Comparison of ENCODE assay signal across 7 cellular contexts in the genomic region with DNA sequence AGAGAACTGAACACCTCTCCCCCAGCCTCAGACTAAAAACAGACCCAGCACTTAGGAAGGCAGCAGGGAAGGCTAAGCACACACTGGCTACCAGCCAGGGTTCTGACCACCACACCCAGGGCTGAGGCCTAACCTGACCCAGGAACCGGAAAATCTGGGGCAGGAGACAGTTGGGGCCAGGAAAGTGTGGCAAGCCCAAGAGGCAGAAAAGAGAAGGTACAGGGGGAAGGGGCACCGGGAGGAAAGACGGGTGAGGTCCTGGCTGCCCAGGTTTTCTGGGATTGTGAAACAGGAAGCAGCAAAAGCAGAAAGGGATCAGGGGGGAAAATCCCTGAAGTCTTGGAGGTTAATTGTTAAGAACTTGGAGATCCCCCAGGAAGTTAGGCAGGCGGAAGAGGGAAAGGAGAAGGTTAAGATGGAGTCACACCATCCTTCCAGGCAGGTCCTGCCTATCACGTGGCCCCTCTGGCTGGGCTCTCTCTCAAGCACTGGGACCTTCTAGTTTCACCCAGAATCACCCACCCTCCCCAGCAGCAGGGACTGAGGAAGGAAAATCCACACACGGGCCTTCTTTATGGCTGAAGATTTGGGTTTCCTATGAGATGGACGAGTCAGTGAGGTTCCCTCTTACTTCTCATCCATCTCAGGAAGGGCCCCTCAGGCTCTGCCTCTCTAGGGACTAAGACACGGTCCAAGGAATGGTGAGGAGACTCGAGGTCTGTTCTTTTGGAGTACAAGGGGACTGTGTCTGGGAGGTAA. TPM values are rescaled to one million over a fixed set of nuclear protein-coding genes. Genes with fewer than 3 reads are reported as not detected.
DNase-seq lines count a peak whose midpoint lies in the region; ATAC-seq, FAIRE-seq and TF ChIP-seq lines count a peak whose summit lies in the region.

No MANE protein-coding gene starts in this region.

- H3K27ac ChIP-seq in breast epithelium (peak overlapping the region; percentile 100), left lung (peak overlapping the region; percentile 98), temporal lobe (ENCODE audit: low read depth, low read length) (peak overlapping the region; percentile 98)

- no peaks in the 10 kb centered on the region for H3K27me3 ChIP-seq in breast epithelium
- no peaks in the 10 kb centered on the region for H3K27me3 ChIP-seq in left lung

- H3K4me1 ChIP-seq in breast epithelium (peaks cover 8 to 38% of the 10 kb centered on the region in 2 donors), left lung (peaks cover 44 to 77% of the 10 kb centered on the region in 2 donors)

- ATAC-seq in left lung: peak; percentile 0

- in situ Hi-C loops in GM18951 (cut with MboI; ENCODE audit: low sequenced_read_pairs, unreplicated experiment): no loop called here

- H3K36me3 ChIP-seq in breast epithelium (no peaks in the 10 kb centered on the region), left lung (peaks cover 0 to 17% of the 10 kb centered on the region in 2 donors)

- intact Hi-C loops in breast epithelium (cut with DNase I; ENCODE audit: low total_unique reads) (no loop called here), left lung (cut with DNase I) (no loop called here)

- no peak for FAIRE-seq in HTR-8/SVneo (lab: Jason Lieb, UNC)

- DNase-seq in NOMO-1 treated with dmso at 0.1 percent for 144 hours (lab: John Stamatoyannopoulos, UW; ENCODE audit: unreplicated experiment) (peak; percentile 41), breast epithelium (ENCODE audit: low spot score in 2 of 2) (peak in 1 of 2 donors; percentile 48), left lung (peak in 1 of 2 donors; percentile 78), HTR-8/SVneo (ENCODE audit: insufficient read length, low spot score) (no peak)
- no peak for DNase-seq in stimulated activated CD4-positive, alpha-beta T cell treated with anti-CD3 and anti-CD28 coated beads, Interleukin-4, amount 100 ng/mL, for 4 hours

- TF ChIP-seq CTCF in breast epithelium (IDR thresholded peaks at IDR 0.05) (peak in 2 of 3 donors; percentile 26 to 32), left lung (IDR thresholded peaks at IDR 0.05) (no peak)

- TF ChIP-seq POLR2A in GM18951 (IDR thresholded peaks at IDR 0.05; ENCODE audit: extremely low read depth, insufficient read depth, insufficient read length): peak; percentile 60
- TF ChIP-seq POLR2A in breast epithelium (IDR thresholded peaks at IDR 0.05): peak; percentile 40

- H3K4me3 ChIP-seq in breast epithelium (peak overlapping the region; percentile 87 to 98 (median 95)), left lung (peak overlapping the region; percentile 63 to 97)

- no peaks in the 10 kb centered on the region for H3K9me3 ChIP-seq in breast epithelium
- no peaks in the 10 kb centered on the region for H3K9me3 ChIP-seq in left lung

RNA-seq across cellular contexts. Expression of a gene that starts 2.6 kb away (rescaled TPM):
- 100 to 1,000 TPM; 133 to 178 (median 173) TPM for total RNA-seq in breast epithelium
- total RNA-seq in left lung: 100 to 1,000 TPM; 139 to 207 TPM
- 72.0 TPM for total RNA-seq in temporal lobe

RNA-seq across cellular contexts. Expression of a gene that starts 8.0 kb away (rescaled TPM):
- total RNA-seq in breast epithelium (10 to 100 TPM; 36.6 to 63.9 (median 63.8) TPM), left lung (10 to 100 TPM; 42.8 to 62.2 TPM), temporal lobe (11.6 TPM)

RNA-seq across cellular contexts. Expression of a gene that starts 18.5 kb away (rescaled TPM):
- total RNA-seq in breast epithelium (10 to 100 TPM; 21.6 to 35.9 (median 24.9) TPM), left lung (10 to 100 TPM; 40.7 to 56.2 TPM), temporal lobe (26.3 TPM)

RNA-seq across cellular contexts. Expression of a gene that starts 20.3 kb away (rescaled TPM):
- 10 to 100 TPM; 13.6 to 25.2 (median 21.0) TPM for total RNA-seq in breast epithelium
- total RNA-seq in left lung: 10 to 100 TPM; 18.3 to 30.8 TPM
- total RNA-seq in temporal lobe: 5.9 TPM

RNA-seq across cellular contexts. Expression of a gene that starts 20.6 kb away (rescaled TPM):
- total RNA-seq in breast epithelium: 10 to 100 TPM; 15.5 to 41.3 (median 30.2) TPM
- total RNA-seq in left lung: 10 to 100 TPM; 30.6 to 35.3 TPM
- total RNA-seq in temporal lobe: 6.6 TPM

Comparison
In these comparisons a context has a peak if more than half of its experiments do, and no peak if none do; other contexts are left out.
1. CTCF ChIP-seq: peak in breast epithelium (2 of 3); none in left lung (0 of 2).
2. Peak in every context shown above with its lines, with median percentiles within 50 percentile points of each other: H3K27ac ChIP-seq.